In genomic region chr14:101224356-101225115, GRCh38 we compare ENCODE assay signal across 1 cellular context.
TF ChIP-seq lines count a peak whose summit lies in the region.

No MANE protein-coding gene starts in this region.

TF ChIP-seq in GM23338, 12 proteins besides CTCF, POLR2A, EP300 and RAD21:
- TF ChIP-seq ZNF462 (CRISPR knock-in tag; IDR thresholded peaks at IDR 0.05) (no peak), EZH2 (IDR thresholded peaks at IDR 0.05; ENCODE audit: low read depth, unreplicated experiment) (no peak), ZNF331 (CRISPR knock-in tag; IDR thresholded peaks at IDR 0.05; ENCODE audit: low read depth) (no peak), ETS1 (IDR thresholded peaks at IDR 0.05) (no peak), JUNB (IDR thresholded peaks at IDR 0.05; ENCODE audit: unreplicated experiment) (no peak), EZH2phosphoT487 (IDR thresholded peaks at IDR 0.05; ENCODE audit: unreplicated experiment) (no peak), POLR2AphosphoS5 (IDR thresholded peaks at IDR 0.05; ENCODE audit: low read depth) (no peak), ZNF114 (CRISPR knock-in tag; IDR thresholded peaks at IDR 0.05) (no peak), NANOG (IDR thresholded peaks at IDR 0.05; ENCODE audit: borderline replicate concordance) (no peak), REST (IDR thresholded peaks at IDR 0.05; ENCODE audit: unreplicated experiment) (no peak), CREB1 (CRISPR knock-in tag; IDR thresholded peaks at IDR 0.05; ENCODE audit: low read depth) (no peak), STAT1 (IDR thresholded peaks at IDR 0.05; ENCODE audit: unreplicated experiment) (no peak)
